Comparison of ENCODE assay signal across 8 cellular contexts in the genomic region with DNA sequence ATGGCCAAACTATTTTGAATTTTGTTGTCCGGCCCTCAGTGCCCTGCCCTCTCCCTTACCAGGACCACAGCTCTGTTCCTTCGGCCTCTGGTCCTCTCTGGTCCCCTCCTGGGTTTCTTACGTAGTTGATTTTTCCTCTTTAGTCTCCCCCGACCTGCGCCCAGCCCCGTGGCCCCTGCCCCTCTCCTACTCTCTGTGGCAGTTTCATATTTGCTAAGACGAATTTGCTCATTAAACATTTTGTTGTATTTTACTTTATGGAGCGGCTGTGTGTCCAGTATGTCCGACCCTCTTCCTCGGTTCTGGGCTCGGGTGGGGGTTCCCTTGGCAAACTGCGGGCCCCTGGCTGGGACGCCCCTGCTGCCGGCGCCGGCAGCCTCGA.
DNase-seq lines count a peak whose midpoint lies in the region; ATAC-seq and TF ChIP-seq lines count a peak whose summit lies in the region.

No MANE protein-coding gene starts in this region.

- H3K79me2 ChIP-seq in KMS-11 (ENCODE audit: insufficient read depth, low read depth), result peaks cover 76% of the 10 kb centered on the region

- no peaks in the 10 kb centered on the region for H3K9me3 ChIP-seq in muscle layer of duodenum (ENCODE audit: control insufficient read depth in 1 of 2, low read length in 2 of 2)

- peak overlapping the region; percentile 57 for H3K27ac ChIP-seq in KMS-11
- H3K27ac ChIP-seq in muscle layer of duodenum (ENCODE audit: low read length), result no peak overlapping the region

- H2AFZ ChIP-seq in KMS-11 (ENCODE audit: low read depth), result no peak overlapping the region

- H3K36me3 ChIP-seq in KMS-11 (ENCODE audit: insufficient read depth), result no peaks in the 10 kb centered on the region; the same call in 1 of the 2 replicates
- peaks cover 29 to 34% of the 10 kb centered on the region in 2 donors for H3K36me3 ChIP-seq in muscle layer of duodenum (ENCODE audit: control insufficient read depth in 1 of 2, insufficient read depth in 2 of 2, low read length in 2 of 2)

- H3K27me3 ChIP-seq in KMS-11 (ENCODE audit: insufficient read depth, low read depth) (no peaks in the 10 kb centered on the region), muscle layer of duodenum (ENCODE audit: low read depth, low read length) (no peaks in the 10 kb centered on the region)

- ATAC-seq in GM21717 (IDR thresholded peaks at IDR 0.05; ENCODE audit: unreplicated experiment), result no peak
- no peak for ATAC-seq in GM21737 (IDR thresholded peaks at IDR 0.05; ENCODE audit: unreplicated experiment)

- TF ChIP-seq CTCF in AG10803 (conservative IDR thresholded peaks at IDR 0.05; ENCODE audit: low read length), result no peak
- TF ChIP-seq CTCF in KMS-11 (conservative IDR thresholded peaks at IDR 0.05; ENCODE audit: low read depth, low read length), result no peak

- H3K4me1 ChIP-seq in KMS-11 (ENCODE audit: low read depth, poor library complexity, severe bottlenecking), result peaks cover 28% of the 10 kb centered on the region
- H3K4me1 ChIP-seq in muscle layer of duodenum (ENCODE audit: control insufficient read depth in 1 of 2, insufficient read depth in 2 of 2, low read length in 2 of 2), result peaks cover 22 to 38% of the 10 kb centered on the region in 2 donors

- H4K20me1 ChIP-seq in KMS-11 (ENCODE audit: insufficient read depth), result no peaks in the 10 kb centered on the region

- H3K9ac ChIP-seq in KMS-11, result peak overlapping the region; percentile 32; the same call in 1 of the 2 replicates

- peak overlapping the region; percentile 87 for H3K4me3 ChIP-seq in AG10803 (ENCODE audit: low read length)
- no peak overlapping the region for H3K4me3 ChIP-seq in KMS-11 (IDR thresholded peaks at IDR 0.05; ENCODE audit: insufficient read depth, low read depth, low read length)
- peak overlapping the region; percentile 26 to 83 for H3K4me3 ChIP-seq in muscle layer of duodenum (ENCODE audit: low read depth in 1 of 2, low read length in 2 of 2)

- peak overlapping the region; percentile 94 for H3K4me2 ChIP-seq in KMS-11

- DNase-seq in AG10803 (ENCODE audit: low read depth), result no peak
- DNase-seq in cerebellar cortex (ENCODE audit: low spot score), result peak; percentile 20
- no peak for DNase-seq in GM03348 (ENCODE audit: low spot score)
- no peak for DNase-seq in SHP77 treated with DMSO at 0.1 percent for 48 hours (lab: John Stamatoyannopoulos, UW)
